ENCODE assay signal across 25 cellular contexts in the genomic region with DNA sequence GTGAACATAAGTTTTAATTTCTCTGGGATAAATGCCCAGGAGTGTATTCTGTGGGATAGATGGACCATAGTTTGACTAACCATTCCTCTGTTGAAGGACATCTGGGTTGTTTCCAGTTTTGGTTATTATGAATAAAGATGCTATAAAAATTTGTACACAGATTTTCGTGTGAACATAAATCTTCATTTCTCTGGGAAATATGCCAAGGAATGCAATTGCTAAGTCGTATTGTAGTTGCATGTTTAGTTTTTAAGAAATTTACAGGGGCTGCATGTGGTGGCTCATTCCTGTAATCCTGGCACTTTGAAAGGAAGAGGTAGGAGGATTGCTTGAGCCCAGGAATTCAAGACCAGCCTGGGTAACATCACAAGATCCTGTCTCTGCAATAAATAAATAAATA. TPM values are rescaled to one million over a fixed set of nuclear protein-coding genes. Genes with fewer than 3 reads are reported as not detected.
DNase-seq lines count a peak whose midpoint lies in the region; ATAC-seq and TF ChIP-seq lines count a peak whose summit lies in the region.
"Had no signal": no experiment of that assay in that cellular context is flagged by ENCODE, and none has a peak within 500 bp of the region (broad histone marks: within the 10 kb centered on the region; RNA-seq: fewer than 3 reads in every experiment).

No MANE protein-coding gene starts in this region.

- ATAC-seq in T-helper 17 cell: no peak
- no peak for ATAC-seq in GM19351 (IDR thresholded peaks at IDR 0.05; ENCODE audit: unreplicated experiment)
- ATAC-seq: activated T-cell treated with anti-CD3 and anti-CD28 coated beads, Interleukin-2, amount 50 U/mL, for 72 hours; natural killer cell treated with Interleukin-12 subunit alpha and Interleukin-12 subunit beta and Interleukin-15 and Interleukin-18, amount 100 ng/mL, for 72 hours; Right ventricle myocardium inferior had no signal

- H3K4me1 ChIP-seq in mammary epithelial cell (ENCODE audit: insufficient read depth, low read length): no peaks in the 10 kb centered on the region
- H3K4me1 ChIP-seq in adipocyte (ENCODE audit: control insufficient read depth, insufficient read depth, low read length): peaks cover 23% of the 10 kb centered on the region
- H3K4me1 ChIP-seq: prostate gland had no signal

- H3K36me3 ChIP-seq in mammary epithelial cell (ENCODE audit: insufficient read depth, low read length) (no peaks in the 10 kb centered on the region), adipocyte (ENCODE audit: control insufficient read depth, insufficient read depth, low read length, severe bottlenecking) (no peaks in the 10 kb centered on the region)
- H3K36me3 ChIP-seq: prostate gland, WERI-Rb-1 had no signal

- 0% methylated on average over 2 of the region's 2 CpGs for WGBS in mammary epithelial cell (ENCODE audit: low coverage, missing lambda C conversion rate)

- H3K4me3 ChIP-seq in mammary epithelial cell (replicated peaks in 1 of 3; ENCODE audit: insufficient read depth in 1 of 3, low read depth in 2 of 3, low read length in 3 of 3): no peak overlapping the region
- H3K4me3 ChIP-seq in adipocyte (ENCODE audit: low read length): no peak overlapping the region
- no peak overlapping the region for H3K4me3 ChIP-seq in fibroblast of the aortic adventitia (ENCODE audit: low read depth, low read length)
- H3K4me3 ChIP-seq: prostate gland had no signal

- H3K4me3 Mint-ChIP-seq in MCF 10A (ENCODE audit: unreplicated experiment) (no peak overlapping the region), Calu3 (ENCODE audit: low read depth, unreplicated experiment) (no peak overlapping the region), T-helper 17 cell (no peak overlapping the region)
- H3K4me3 Mint-ChIP-seq: activated CD4-positive, alpha-beta memory T cell treated with anti-CD3 and anti-CD28 coated beads, Interleukin-2, amount 10 ng/mL, durations not matched to agents 7 days and 5 days; activated naive CD8-positive, alpha-beta T cell; activated T-cell treated with anti-CD3 and anti-CD28 coated beads, Interleukin-2, amount 50 U/mL, for 72 hours; CD14-positive monocyte; IgD-negative memory B cell; memory B cell; natural killer cell treated with Interleukin-12 subunit alpha and Interleukin-12 subunit beta and Interleukin-15 and Interleukin-18, amount 100 ng/mL, for 72 hours had no signal

- CTCF ChIA-PET in MCF 10A (lab: Yijun Ruan, JAX) (interaction anchor here (0.6 to 0.9 kb wide), 3 partner anchors 73 to 229 kb away, joined by 3 to 5 read pairs (median 3); no protein-coding TSS in a partner anchor), mammary epithelial cell (lab: Charles Lee; ENCODE audit: low non-redundant PET) (no interaction called here), Calu3 (lab: Charles Lee) (no interaction called here)

- H3K9me3 Mint-ChIP-seq in MCF 10A (ENCODE audit: unreplicated experiment) (no peaks in the 10 kb centered on the region), Calu3 (ENCODE audit: low read depth, unreplicated experiment) (no peaks in the 10 kb centered on the region)
- H3K9me3 Mint-ChIP-seq: activated CD4-positive, alpha-beta memory T cell treated with anti-CD3 and anti-CD28 coated beads, Interleukin-2, amount 10 ng/mL, durations not matched to agents 7 days and 5 days; activated T-cell treated with anti-CD3 and anti-CD28 coated beads, Interleukin-2, amount 50 U/mL, for 72 hours; CD14-positive monocyte; IgD-negative memory B cell; memory B cell; natural killer cell treated with Interleukin-12 subunit alpha and Interleukin-12 subunit beta and Interleukin-15 and Interleukin-18, amount 100 ng/mL, for 72 hours had no signal

- peaks cover 9% of the 10 kb centered on the region for H3K4me1 Mint-ChIP-seq in MCF 10A (ENCODE audit: insufficient read depth, unreplicated experiment)
- peaks cover 7% of the 10 kb centered on the region for H3K4me1 Mint-ChIP-seq in Calu3 (ENCODE audit: low read depth, unreplicated experiment)
- H3K4me1 Mint-ChIP-seq in T-helper 17 cell: peaks cover 11% of the 10 kb centered on the region
- H3K4me1 Mint-ChIP-seq: activated CD4-positive, alpha-beta memory T cell treated with anti-CD3 and anti-CD28 coated beads, Interleukin-2, amount 10 ng/mL, durations not matched to agents 7 days and 5 days had no signal

- intact Hi-C loops in MCF 10A (cut with micrococcal nuclease): no loop called here
- intact Hi-C loops in mammary epithelial cell (cut with micrococcal nuclease): no loop called here
- intact Hi-C loops in Calu3 (cut with micrococcal nuclease; ENCODE audit: unreplicated experiment): no loop called here

- H3K27me3 ChIP-seq in mammary epithelial cell (ENCODE audit: insufficient read depth, low read length): no peaks in the 10 kb centered on the region
- H3K27me3 ChIP-seq in adipocyte (replicated peaks; ENCODE audit: control insufficient read depth, insufficient read depth, low read length): no peaks in the 10 kb centered on the region

- dilution Hi-C loops in mammary epithelial cell (cut with HindIII; ENCODE audit: low sequenced_read_pairs): no loop called here

- POLR2A ChIA-PET in MCF 10A (lab: Yijun Ruan, JAX): interaction anchor here (1.1 to 1.5 kb wide), 2 partner anchors 9 to 24 kb away, joined by 3 read pairs; no protein-coding TSS in a partner anchor

- H2AFZ ChIP-seq in mammary epithelial cell (ENCODE audit: low read depth, low read length): no peak overlapping the region

- in situ Hi-C loops in mammary epithelial cell (cut with MboI; ENCODE audit: low sequenced_read_pairs in 2 of 2): no loop called here

- no peak overlapping the region for H3K27ac ChIP-seq in mammary epithelial cell (ENCODE audit: insufficient read depth, low read depth, low read length)
- H3K27ac ChIP-seq: 22Rv1, prostate gland, WERI-Rb-1 had no signal

- H3K9ac ChIP-seq in mammary epithelial cell (ENCODE audit: insufficient read depth, low read length): no peak overlapping the region
- H3K9ac ChIP-seq in adipocyte (ENCODE audit: low read length): no peak overlapping the region

- no peaks in the 10 kb centered on the region for H3K79me2 ChIP-seq in mammary epithelial cell (ENCODE audit: insufficient read depth, low read length)

- H3K4me2 ChIP-seq in mammary epithelial cell (ENCODE audit: insufficient read depth, low read depth, low read length): no peak overlapping the region

- H3K9me3 ChIP-seq in mammary epithelial cell (replicated peaks; ENCODE audit: insufficient read depth, low read length) (no peaks in the 10 kb centered on the region), adipocyte (ENCODE audit: control insufficient read depth, low read length) (no peaks in the 10 kb centered on the region), T-helper 17 cell (ENCODE audit: control insufficient read depth, low read length, poor library complexity, severe bottlenecking) (no peaks in the 10 kb centered on the region)
- H3K9me3 ChIP-seq: prostate gland had no signal

- peak; percentile 73 for DNase-seq in MCF 10A (ENCODE audit: unreplicated experiment)
- DNase-seq in mammary epithelial cell: no peak
- DNase-seq in adipocyte (ENCODE audit: low read depth): peak; percentile 81
- DNase-seq in fibroblast of the aortic adventitia (ENCODE audit: low read depth): peak; percentile 82
- no peak for DNase-seq in Calu3
- no peak for DNase-seq in T-helper 17 cell
- DNase-seq in NCI-H2171 (lab: John Stamatoyannopoulos, UW): no peak
- DNase-seq: activated CD4-positive, alpha-beta memory T cell treated with anti-CD3 and anti-CD28 coated beads, Interleukin-2, amount 10 ng/mL, durations not matched to agents 7 days and 5 days; activated T-cell treated with anti-CD3 and anti-CD28 coated beads, Interleukin-2, amount 50 U/mL, for 72 hours; hypothalamus; kidney; NCI-H2029 treated with DMSO at 0.1 percent for 48 hours; NCI-H524; T-helper 1 cell; WERI-Rb-1 had no signal

- H3K27me3 Mint-ChIP-seq in MCF 10A (ENCODE audit: insufficient read depth, unreplicated experiment) (peaks cover 4% of the 10 kb centered on the region), Calu3 (ENCODE audit: unreplicated experiment) (no peaks in the 10 kb centered on the region), T-helper 17 cell (no peaks in the 10 kb centered on the region)
- H3K27me3 Mint-ChIP-seq: activated naive CD8-positive, alpha-beta T cell; IgD-negative memory B cell; memory B cell; natural killer cell treated with Interleukin-12 subunit alpha and Interleukin-12 subunit beta and Interleukin-15 and Interleukin-18, amount 100 ng/mL, for 72 hours had no signal

- no peak for TF ChIP-seq CTCF in MCF 10A (IDR thresholded peaks at IDR 0.05; ENCODE audit: unreplicated experiment)
- no peak for TF ChIP-seq CTCF in mammary epithelial cell (conservative IDR thresholded peaks at IDR 0.05 in 1 of 2, IDR thresholded peaks at IDR 0.05 in 1 of 2; ENCODE audit: extremely low read depth in 1 of 2, insufficient read depth in 1 of 2, low read depth in 1 of 2, low read length in 2 of 2)
- no peak for TF ChIP-seq CTCF in fibroblast of the aortic adventitia (IDR thresholded peaks at IDR 0.05; ENCODE audit: insufficient read depth, low read length)
- TF ChIP-seq CTCF in Calu3 (IDR thresholded peaks at IDR 0.05; ENCODE audit: unreplicated experiment): no peak

- no peaks in the 10 kb centered on the region for H3K36me3 Mint-ChIP-seq in MCF 10A (ENCODE audit: insufficient read depth, unreplicated experiment)
- H3K36me3 Mint-ChIP-seq in Calu3 (ENCODE audit: insufficient read depth, unreplicated experiment): no peaks in the 10 kb centered on the region
- H3K36me3 Mint-ChIP-seq in T-helper 17 cell (ENCODE audit: low read depth): no peaks in the 10 kb centered on the region
- H3K36me3 Mint-ChIP-seq: activated naive CD8-positive, alpha-beta T cell; memory B cell; natural killer cell treated with Interleukin-12 subunit alpha and Interleukin-12 subunit beta and Interleukin-15 and Interleukin-18, amount 100 ng/mL, for 72 hours had no signal

- H4K20me1 ChIP-seq in mammary epithelial cell (ENCODE audit: insufficient read depth, low read length): no peaks in the 10 kb centered on the region

- H3K27ac Mint-ChIP-seq in MCF 10A (ENCODE audit: low read depth, unreplicated experiment): no peak overlapping the region
- H3K27ac Mint-ChIP-seq in Calu3 (ENCODE audit: unreplicated experiment): no peak overlapping the region
- H3K27ac Mint-ChIP-seq in T-helper 17 cell: no peak overlapping the region
- H3K27ac Mint-ChIP-seq: activated CD4-positive, alpha-beta memory T cell treated with anti-CD3 and anti-CD28 coated beads, Interleukin-2, amount 10 ng/mL, durations not matched to agents 7 days and 5 days; activated naive CD8-positive, alpha-beta T cell; activated T-cell treated with anti-CD3 and anti-CD28 coated beads, Interleukin-2, amount 50 U/mL, for 72 hours; IgD-negative memory B cell; memory B cell; natural killer cell treated with Interleukin-12 subunit alpha and Interleukin-12 subunit beta and Interleukin-15 and Interleukin-18, amount 100 ng/mL, for 72 hours had no signal

- BruUV-seq in MCF 10A (replicated peaks; lab: Mats Ljungman, UMichigan) (no TSS peak), mammary epithelial cell (replicated peaks; lab: Mats Ljungman, UMichigan) (no TSS peak), Calu3 (replicated peaks; lab: Mats Ljungman, UMichigan) (no TSS peak)

RNA-seq across cellular contexts. Expression of gene SLC11A1, which starts 6.9 kb away (rescaled TPM):
- 0.09 and 0.32 TPM in 2 replicates for total RNA-seq in MCF 10A (2022)
- under 1 TPM; 0.17 to 0.38 TPM for total RNA-seq in mammary epithelial cell
- 0.51 TPM for polyA plus RNA-seq in mammary epithelial cell
- not detected for polyA minus RNA-seq in mammary epithelial cell
- 0.09 and 0.33 TPM in 2 replicates for total RNA-seq in fibroblast of the aortic adventitia (ENCODE audit: low replicate concordance)
- total RNA-seq in Calu3 (2022): 0.12 TPM in 1 of 2 replicates, not detected in the other
- 10 to 100 TPM in 1 of 2 donors, 1 to 10 TPM in 1; 2.7 to 23.9 TPM for total RNA-seq in T-helper 17 cell

RNA-seq across cellular contexts. Expression of gene CATIP, which starts 18.6 kb away (rescaled TPM):
- total RNA-seq in MCF 10A (2022) (not detected in 2 replicates), mammary epithelial cell (not detected), fibroblast of the aortic adventitia (ENCODE audit: low replicate concordance) (not detected in 2 replicates), Calu3 (2022) (0.71 TPM in 1 of 2 replicates, not detected in the other), T-helper 17 cell (not detected)
- not detected for polyA plus RNA-seq in mammary epithelial cell
- polyA minus RNA-seq in mammary epithelial cell: not detected
- total RNA-seq: activated CD4-positive, alpha-beta memory T cell treated with anti-CD3 and anti-CD28 coated beads, Interleukin-2, amount 10 ng/mL, durations not matched to agents 7 days and 5 days; activated T-cell treated with anti-CD3 and anti-CD28 coated beads, Interleukin-2, amount 50 U/mL, for 72 hours; natural killer cell treated with Interleukin-12 subunit alpha and Interleukin-12 subunit beta and Interleukin-15 and Interleukin-18, amount 100 ng/mL, for 72 hours; Right ventricle myocardium inferior had no signal

RNA-seq across cellular contexts. Expression of gene CTDSP1, which starts 24.5 kb away (rescaled TPM):
- total RNA-seq in MCF 10A (2022) (71.2 and 72.3 TPM in 2 replicates), mammary epithelial cell (10 to 100 TPM; 27.0 to 58.0 TPM), fibroblast of the aortic adventitia (ENCODE audit: low replicate concordance) (53.6 and 70.4 TPM in 2 replicates), Calu3 (2022) (58.0 and 59.3 TPM in 2 replicates), T-helper 17 cell (100 to 1,000 TPM; 109 to 132 TPM)
- 79.1 TPM for polyA plus RNA-seq in mammary epithelial cell
- 123 TPM for polyA minus RNA-seq in mammary epithelial cell

RNA-seq across cellular contexts. Expression of gene VIL1, which starts 43.7 kb away (rescaled TPM):
- total RNA-seq in MCF 10A (2022) (not detected in 2 replicates), mammary epithelial cell (not detected), fibroblast of the aortic adventitia (ENCODE audit: low replicate concordance) (not detected in 2 replicates), Calu3 (2022) (9.0 and 16.4 TPM in 2 replicates), T-helper 17 cell (1 to 10 TPM in 1 of 2 donors, under 1 TPM in 1; 0.32 to 6.2 TPM)
- 0.01 TPM for polyA plus RNA-seq in mammary epithelial cell
- not detected for polyA minus RNA-seq in mammary epithelial cell
- total RNA-seq: activated CD4-positive, alpha-beta memory T cell treated with anti-CD3 and anti-CD28 coated beads, Interleukin-2, amount 10 ng/mL, durations not matched to agents 7 days and 5 days; activated T-cell treated with anti-CD3 and anti-CD28 coated beads, Interleukin-2, amount 50 U/mL, for 72 hours; Right ventricle myocardium inferior; temporal lobe had no signal
- polyA plus RNA-seq: CD14-positive monocyte had no signal

Comparison
In these comparisons a context has a peak if more than half of its experiments do, and no peak if none do; other contexts are left out.
1. DNase-seq: peak in MCF 10A (single experiment), adipocyte (single experiment) and fibroblast of the aortic adventitia (single experiment); none in mammary epithelial cell (single experiment), Calu3 (single experiment), T-helper 17 cell (0 of 3) and NCI-H2171 (single experiment).